ENCODE assay signal across 23 cellular contexts in genomic region chr7:73449422-73449821, GRCh38. TPM values are rescaled to one million over a fixed set of nuclear protein-coding genes. Genes with fewer than 3 reads are reported as not detected.
DNase-seq lines count a peak whose midpoint lies in the region; ATAC-seq, FAIRE-seq and TF ChIP-seq lines count a peak whose summit lies in the region.
"Had no signal": no experiment of that assay in that cellular context is flagged by ENCODE, and none has a peak within 500 bp of the region (broad histone marks: within the 10 kb centered on the region; RNA-seq: fewer than 3 reads in every experiment).

No MANE protein-coding gene starts in this region.

- TF ChIP-seq CTCF in activated CD8-positive, alpha-beta T cell treated with anti-CD3 and anti-CD28 coated beads for 36 hours (IDR thresholded peaks at IDR 0.05) = no peak

- peaks cover 35% of the 10 kb centered on the region for H3K4me1 Mint-ChIP-seq in activated CD8-positive, alpha-beta T cell treated with anti-CD3 and anti-CD28 coated beads for 36 hours (ENCODE audit: low read depth)
- H3K4me1 Mint-ChIP-seq in activated CD8-positive, alpha-beta T cell treated with anti-CD3 and anti-CD28 coated beads, Interleukin-2, amount 10 ng/mL, durations not matched to agents 7 days and 5 days (ENCODE audit: low read depth) = peaks cover 26% of the 10 kb centered on the region
- peaks cover 5 to 17% (median 7%) of the 10 kb centered on the region in 3 donors for H3K4me1 Mint-ChIP-seq in CD8-positive, alpha-beta memory T cell

- no peaks in the 10 kb centered on the region for H3K4me1 ChIP-seq in CD8-positive, alpha-beta memory T cell (ENCODE audit: insufficient read depth, low read length)
- H3K4me1 ChIP-seq: A549, BLaER1, foreskin keratinocyte had no signal

- H3K27ac Mint-ChIP-seq in activated CD8-positive, alpha-beta T cell treated with anti-CD3 and anti-CD28 coated beads for 36 hours = peak overlapping the region; percentile 68
- no peak overlapping the region for H3K27ac Mint-ChIP-seq in activated CD8-positive, alpha-beta T cell treated with anti-CD3 and anti-CD28 coated beads, Interleukin-2, amount 10 ng/mL, durations not matched to agents 7 days and 5 days
- peak overlapping the region in 3 of 8 donors; percentile 5 to 44 (median 14) for H3K27ac Mint-ChIP-seq in CD8-positive, alpha-beta memory T cell
- H3K27ac Mint-ChIP-seq: stimulated activated naive B cell treated with anti-CD40 and anti-IgM and Interleukin-4, amounts not matched to agents 10 μg/mL and 1 μg/mL and 100 μg/mL, for 72 hours had no signal

- DNase-seq in activated CD8-positive, alpha-beta T cell treated with anti-CD3 and anti-CD28 coated beads for 36 hours = no peak
- no peak for DNase-seq in activated CD8-positive, alpha-beta T cell treated with anti-CD3 and anti-CD28 coated beads, Interleukin-2, amount 10 ng/mL, durations not matched to agents 7 days and 5 days
- DNase-seq in NCI-H1436 treated with DMSO at 0.1 percent for 48 hours (lab: John Stamatoyannopoulos, UW) (peak; percentile 61), NCI-H345 (lab: John Stamatoyannopoulos, UW) (peak; percentile 95), DMS53 treated with DMSO at 0.1 percent for 48 hours (lab: John Stamatoyannopoulos, UW; ENCODE audit: unreplicated experiment) (no peak)
- no peak for DNase-seq in CD8-positive, alpha-beta memory T cell
- DNase-seq: activated CD4-positive, alpha-beta T cell treated with anti-CD3 and anti-CD28 coated beads, Interleukin-2, amount 50 U/mL, for 4 hours; activated T-cell treated with anti-CD3 and anti-CD28 coated beads, Interleukin-2, amount 50 U/mL, for 4 hours; dermis blood vessel endothelial cell; foreskin keratinocyte; mesenchymal stem cell; naive B cell; NCI-H1930; ovary; stimulated activated naive B cell treated with anti-CD40 and anti-IgM and Interleukin-4, amounts not matched to agents 10 μg/mL and 1 μg/mL and 100 μg/mL, for 72 hours had no signal

- H3K27ac ChIP-seq in CD8-positive, alpha-beta memory T cell (ENCODE audit: low read depth, low read length) = no peak overlapping the region
- H3K27ac ChIP-seq: A549, BLaER1, epithelial cell of prostate, foreskin keratinocyte, ovary, RWPE1, thoracic aorta had no signal

- ATAC-seq in activated CD8-positive, alpha-beta T cell treated with anti-CD3 and anti-CD28 coated beads for 36 hours = no peak
- no peak for ATAC-seq in activated CD8-positive, alpha-beta T cell treated with anti-CD3 and anti-CD28 coated beads, Interleukin-2, amount 10 ng/mL, durations not matched to agents 7 days and 5 days
- no peak for ATAC-seq in HG02623 (IDR thresholded peaks at IDR 0.05; ENCODE audit: unreplicated experiment)
- ATAC-seq: A549; activated T-cell treated with anti-CD3 and anti-CD28 coated beads, Interleukin-2, amount 50 U/mL, for 4 hours; foreskin keratinocyte; GM12878 had no signal

- POLR2A ChIA-PET in activated CD8-positive, alpha-beta T cell treated with anti-CD3 and anti-CD28 coated beads for 36 hours (lab: Charles Lee) = no interaction called here
- POLR2A ChIA-PET in activated CD8-positive, alpha-beta T cell treated with anti-CD3 and anti-CD28 coated beads, Interleukin-2, amount 10 ng/mL, durations not matched to agents 7 days and 5 days (lab: Charles Lee) = no interaction called here
- POLR2A ChIA-PET in CD8-positive, alpha-beta memory T cell (lab: Charles Lee) = no interaction called here

- peaks cover 66% of the 10 kb centered on the region for H3K36me3 Mint-ChIP-seq in activated CD8-positive, alpha-beta T cell treated with anti-CD3 and anti-CD28 coated beads for 36 hours (ENCODE audit: low read depth)
- peaks cover 74% of the 10 kb centered on the region for H3K36me3 Mint-ChIP-seq in activated CD8-positive, alpha-beta T cell treated with anti-CD3 and anti-CD28 coated beads, Interleukin-2, amount 10 ng/mL, durations not matched to agents 7 days and 5 days (ENCODE audit: low read depth)
- peaks cover 0 to 87% (median 35%) of the 10 kb centered on the region in 3 donors for H3K36me3 Mint-ChIP-seq in CD8-positive, alpha-beta memory T cell

- intact Hi-C loops in activated CD8-positive, alpha-beta T cell treated with anti-CD3 and anti-CD28 coated beads for 36 hours (cut with micrococcal nuclease) = no loop called here

- H3K27me3 ChIP-seq in CD8-positive, alpha-beta memory T cell (ENCODE audit: insufficient read depth, low read length, poor library complexity, severe bottlenecking) = no peaks in the 10 kb centered on the region
- H3K27me3 ChIP-seq: BLaER1, foreskin keratinocyte, ovary had no signal

- no peaks in the 10 kb centered on the region for H3K9me3 ChIP-seq in CD8-positive, alpha-beta memory T cell (ENCODE audit: low read length)
- H3K9me3 ChIP-seq: A549, BLaER1, ovary, thoracic aorta had no signal

- no peak overlapping the region for H3K4me3 ChIP-seq in CD8-positive, alpha-beta memory T cell (ENCODE audit: low read length)
- H3K4me3 ChIP-seq: A549, BLaER1, GM12878, ovary, thoracic aorta had no signal

- CTCF ChIA-PET in activated CD8-positive, alpha-beta T cell treated with anti-CD3 and anti-CD28 coated beads for 36 hours (lab: Charles Lee) = no interaction called here
- CTCF ChIA-PET in activated CD8-positive, alpha-beta T cell treated with anti-CD3 and anti-CD28 coated beads, Interleukin-2, amount 10 ng/mL, durations not matched to agents 7 days and 5 days (lab: Charles Lee) = interaction anchor here (2.7 kb wide), 1 partner anchor 126 kb away, joined by 10 read pairs; no protein-coding TSS in a partner anchor
- CTCF ChIA-PET in CD8-positive, alpha-beta memory T cell (lab: Charles Lee) = interaction anchor here (1.2 to 1.5 kb wide), 2 partner anchors 17 to 19 kb away, joined by 3 to 4 read pairs; no protein-coding TSS in a partner anchor

- FAIRE-seq in islet of Langerhans (lab: Jason Lieb, UNC) = peak; percentile 51
- FAIRE-seq: A549, GM12878 had no signal

- H3K9me3 Mint-ChIP-seq in activated CD8-positive, alpha-beta T cell treated with anti-CD3 and anti-CD28 coated beads for 36 hours = no peaks in the 10 kb centered on the region
- H3K9me3 Mint-ChIP-seq in activated CD8-positive, alpha-beta T cell treated with anti-CD3 and anti-CD28 coated beads, Interleukin-2, amount 10 ng/mL, durations not matched to agents 7 days and 5 days (ENCODE audit: insufficient read depth) = no peaks in the 10 kb centered on the region
- no peaks in the 10 kb centered on the region for H3K9me3 Mint-ChIP-seq in CD8-positive, alpha-beta memory T cell
- H3K9me3 Mint-ChIP-seq: activated T-cell treated with anti-CD3 and anti-CD28 coated beads, Interleukin-2, amount 50 U/mL, for 4 hours; naive B cell; stimulated activated naive B cell treated with anti-CD40 and anti-IgM and Interleukin-4, amounts not matched to agents 10 μg/mL and 1 μg/mL and 100 μg/mL, for 72 hours had no signal

- H3K36me3 ChIP-seq in CD8-positive, alpha-beta memory T cell (ENCODE audit: insufficient read depth, low read length) = peaks cover 61% of the 10 kb centered on the region
- H3K36me3 ChIP-seq: ovary had no signal

- H3K4me3 Mint-ChIP-seq in activated CD8-positive, alpha-beta T cell treated with anti-CD3 and anti-CD28 coated beads for 36 hours = no peak overlapping the region
- H3K4me3 Mint-ChIP-seq in activated CD8-positive, alpha-beta T cell treated with anti-CD3 and anti-CD28 coated beads, Interleukin-2, amount 10 ng/mL, durations not matched to agents 7 days and 5 days = no peak overlapping the region
- no peak overlapping the region for H3K4me3 Mint-ChIP-seq in CD8-positive, alpha-beta memory T cell
- H3K4me3 Mint-ChIP-seq: activated T-cell treated with anti-CD3 and anti-CD28 coated beads, Interleukin-2, amount 50 U/mL, for 4 hours; naive B cell; stimulated activated naive B cell treated with anti-CD40 and anti-IgM and Interleukin-4, amounts not matched to agents 10 μg/mL and 1 μg/mL and 100 μg/mL, for 72 hours had no signal

- H3K27me3 Mint-ChIP-seq in activated CD8-positive, alpha-beta T cell treated with anti-CD3 and anti-CD28 coated beads for 36 hours = no peaks in the 10 kb centered on the region
- H3K27me3 Mint-ChIP-seq in activated CD8-positive, alpha-beta T cell treated with anti-CD3 and anti-CD28 coated beads, Interleukin-2, amount 10 ng/mL, durations not matched to agents 7 days and 5 days (ENCODE audit: low read depth) = no peaks in the 10 kb centered on the region
- no peaks in the 10 kb centered on the region for H3K27me3 Mint-ChIP-seq in CD8-positive, alpha-beta memory T cell
- H3K27me3 Mint-ChIP-seq: naive B cell; stimulated activated naive B cell treated with anti-CD40 and anti-IgM and Interleukin-4, amounts not matched to agents 10 μg/mL and 1 μg/mL and 100 μg/mL, for 72 hours had no signal

RNA-seq across cellular contexts. Expression of gene FZD9, which starts 15.8 kb away (rescaled TPM):
- total RNA-seq in activated CD8-positive, alpha-beta T cell treated with anti-CD3 and anti-CD28 coated beads for 36 hours = under 1 TPM in 1 of 2 experiments, not detected in 1; 0.43 TPM
- under 1 TPM; 0.10 to 0.11 TPM for total RNA-seq in activated CD8-positive, alpha-beta T cell treated with anti-CD3 and anti-CD28 coated beads, Interleukin-2, amount 10 ng/mL, durations not matched to agents 7 days and 5 days
- under 1 TPM; 0.09 to 0.38 TPM for total RNA-seq in CD8-positive, alpha-beta memory T cell
- not detected for polyA plus RNA-seq in CD8-positive, alpha-beta memory T cell
- total RNA-seq: GM12878 had no signal

Comparison
In these comparisons a context has a peak if more than half of its experiments do, and no peak if none do; other contexts are left out.
1. DNase-seq: peak in NCI-H1436 treated with DMSO at 0.1 percent for 48 hours (single experiment) and NCI-H345 (single experiment); none in activated CD8-positive, alpha-beta T cell treated with anti-CD3 and anti-CD28 coated beads for 36 hours (single experiment), activated CD8-positive, alpha-beta T cell treated with anti-CD3 and anti-CD28 coated beads, Interleukin-2, amount 10 ng/mL, durations not matched to agents 7 days and 5 days (single experiment), CD8-positive, alpha-beta memory T cell (0 of 5) and DMS53 treated with DMSO at 0.1 percent for 48 hours (single experiment).